20 cellular contexts compared by ENCODE assay signal in genomic region chr16:4407543-4408322, GRCh38. TPM values are rescaled to one million over a fixed set of nuclear protein-coding genes. Genes with fewer than 3 reads are reported as not detected.
DNase-seq lines count a peak whose midpoint lies in the region; TF ChIP-seq lines count a peak whose summit lies in the region.
"Had no signal": no experiment of that assay in that cellular context is flagged by ENCODE, and none has a peak within 500 bp of the region (broad histone marks: within the 10 kb centered on the region; RNA-seq: fewer than 3 reads in every experiment).

No MANE protein-coding gene starts in this region.

- H3K4me1 ChIP-seq in sigmoid colon, result peaks cover 0 to 39% (median 15%) of the 10 kb centered on the region in 4 donors
- H3K4me1 ChIP-seq: pancreas had no signal

- no peak overlapping the region for H3K4me3 ChIP-seq in fibroblast of the aortic adventitia (ENCODE audit: low read depth, low read length)
- no peak overlapping the region for H3K4me3 ChIP-seq in sigmoid colon
- H3K4me3 ChIP-seq in lower leg skin (ENCODE audit: low read depth, poor library complexity, severe bottlenecking), result no peak overlapping the region
- H3K4me3 ChIP-seq: gastrocnemius medialis, HAP-1, pancreas, stomach, vagina had no signal

- peaks cover 0 to 75% (median 17%) of the 10 kb centered on the region in 4 donors for H3K36me3 ChIP-seq in sigmoid colon

- POLR2A ChIA-PET in RWPE1 (lab: Yijun Ruan, JAX; ENCODE audit: low non-redundant PET), result no interaction called here
- POLR2A ChIA-PET in GM10248 (lab: Yijun Ruan, JAX), result no interaction called here

- H3K27ac ChIP-seq in RWPE1 (peak overlapping the region; percentile 69), sigmoid colon (no peak overlapping the region)
- H3K27ac ChIP-seq: C4-2B, gastrocnemius medialis, pancreas, vagina had no signal

- WGBS in sigmoid colon, 2 donors, result 89 to 90% methylated on average over 22 of the region's 22 CpGs
- 94% methylated on average over 11 to 22 of the region's 22 CpGs for WGBS in lower leg skin, 2 donors

- TF ChIP-seq CTCF in RWPE1 (conservative IDR thresholded peaks at IDR 0.05; ENCODE audit: low read depth) (no peak), fibroblast of the aortic adventitia (IDR thresholded peaks at IDR 0.05; ENCODE audit: insufficient read depth, low read length) (no peak), sigmoid colon (IDR thresholded peaks at IDR 0.05) (no peak), lower leg skin (IDR thresholded peaks at IDR 0.05) (no peak), GM10248 (IDR thresholded peaks at IDR 0.05; ENCODE audit: control extremely low read depth, extremely low read depth, low read depth, missing control alignments) (no peak)

- CTCF ChIA-PET in RWPE1 (lab: Yijun Ruan, JAX), result interaction anchor here (1.0 kb wide), 1 partner anchor 117 kb away, joined by 3 read pairs; no protein-coding TSS in a partner anchor
- CTCF ChIA-PET in GM10248 (lab: Yijun Ruan, JAX), result no interaction called here

- TF ChIP-seq POLR2A in sigmoid colon (IDR thresholded peaks at IDR 0.05) (no peak), lower leg skin (IDR thresholded peaks at IDR 0.05) (no peak)

- no peaks in the 10 kb centered on the region for H3K27me3 ChIP-seq in sigmoid colon
- H3K27me3 ChIP-seq: gastrocnemius medialis, pancreas, stomach, vagina had no signal

- no peak for TF ChIP-seq EP300 in sigmoid colon (IDR thresholded peaks at IDR 0.05)

- no peaks in the 10 kb centered on the region for H3K9me3 ChIP-seq in sigmoid colon
- H3K9me3 ChIP-seq: gastrocnemius medialis, HAP-1, pancreas, stomach, vagina had no signal

- DNase-seq in D341Med (ENCODE audit: low spot score) (peak; percentile 12), RWPE1 (ENCODE audit: low spot score) (no peak), fibroblast of the aortic adventitia (ENCODE audit: low read depth) (peak; percentile 39), sigmoid colon (peak; percentile 86), lower leg skin (ENCODE audit: low spot score in 2 of 2) (no peak), GM10248 (ENCODE audit: extremely low spot score) (no peak), glomerular visceral epithelial cell (ENCODE audit: extremely low spot score) (no peak)
- DNase-seq: activated CD4-positive, alpha-beta T cell treated with anti-CD3 and anti-CD28 coated beads, Interleukin-2, amount 50 U/mL, for 48 hours; activated naive CD4-positive, alpha-beta T cell treated with anti-CD3 and anti-CD28 coated beads for 36 hours; activated T-cell treated with anti-CD3 and anti-CD28 coated beads, Interleukin-2, amount 50 U/mL, for 24 hours; anterior cingulate cortex; DND-41; gastrocnemius medialis; NCI-H187 treated with DMSO at 0.1 percent for 48 hours; NCI-H345; stomach had no signal

- intact Hi-C loops in sigmoid colon (cut with DNase I) (no loop called here), lower leg skin (cut with DNase I; ENCODE audit: low total_unique reads) (loop anchor here (5.0 kb wide), 1 partner anchor 120 kb away; no protein-coding TSS in a partner anchor)

RNA-seq across cellular contexts. Expression of gene CORO7, which starts 8.7 kb away (rescaled TPM):
- total RNA-seq in fibroblast of the aortic adventitia (ENCODE audit: low replicate concordance) (16.7 and 26.7 TPM in 2 replicates), sigmoid colon (10 to 100 TPM; 10.0 to 34.6 (median 19.1) TPM), lower leg skin (10 to 100 TPM; 18.4 to 39.0 (median 22.7) TPM)
- polyA plus RNA-seq in sigmoid colon, result 10 to 100 TPM; 10.8 to 43.4 (median 12.5) TPM

RNA-seq across cellular contexts. Expression of gene DNAJA3, which starts 17.9 kb away (rescaled TPM):
- total RNA-seq in fibroblast of the aortic adventitia (ENCODE audit: low replicate concordance) (33.3 and 44.0 TPM in 2 replicates), sigmoid colon (10 to 100 TPM; 41.3 to 47.4 (median 44.4) TPM), lower leg skin (10 to 100 TPM; 37.4 to 44.1 (median 40.8) TPM)
- 10 to 100 TPM; 28.2 to 53.3 (median 35.6) TPM for polyA plus RNA-seq in sigmoid colon

RNA-seq across cellular contexts. Expression of gene VASN, which starts 36.1 kb away (rescaled TPM):
- total RNA-seq in fibroblast of the aortic adventitia (ENCODE audit: low replicate concordance) (130 and 136 TPM in 2 replicates), sigmoid colon (10 to 100 TPM in 1 of 4 donors, 1 to 10 TPM in 3; 7.1 to 10.2 (median 8.3) TPM), lower leg skin (10 to 100 TPM; 35.6 to 52.8 (median 46.7) TPM)
- 1 to 10 TPM in 2 of 3 donors, under 1 TPM in 1; 0.46 to 4.2 (median 2.4) TPM for polyA plus RNA-seq in sigmoid colon
- total RNA-seq: activated naive CD4-positive, alpha-beta T cell treated with anti-CD3 and anti-CD28 coated beads for 36 hours had no signal

RNA-seq across cellular contexts. Expression of gene PAM16, which starts 56.6 kb away (rescaled TPM):
- total RNA-seq in fibroblast of the aortic adventitia (ENCODE audit: low replicate concordance), result 5.0 and 20.2 TPM in 2 replicates
- total RNA-seq in sigmoid colon, result 10 to 100 TPM; 36.7 to 52.7 (median 43.6) TPM
- polyA plus RNA-seq in sigmoid colon, result 10 to 100 TPM; 36.0 to 57.0 (median 49.0) TPM
- total RNA-seq in lower leg skin, result 10 to 100 TPM; 26.2 to 64.5 (median 40.9) TPM

Comparison
In these comparisons a context has a peak if more than half of its experiments do, and no peak if none do; other contexts are left out.
1. DNase-seq: peak in D341Med (single experiment), fibroblast of the aortic adventitia (single experiment) and sigmoid colon (single experiment); none in RWPE1 (single experiment), lower leg skin (0 of 2), GM10248 (single experiment) and glomerular visceral epithelial cell (single experiment).